ENCODE assay signal across 7 cellular contexts in the genomic region with DNA sequence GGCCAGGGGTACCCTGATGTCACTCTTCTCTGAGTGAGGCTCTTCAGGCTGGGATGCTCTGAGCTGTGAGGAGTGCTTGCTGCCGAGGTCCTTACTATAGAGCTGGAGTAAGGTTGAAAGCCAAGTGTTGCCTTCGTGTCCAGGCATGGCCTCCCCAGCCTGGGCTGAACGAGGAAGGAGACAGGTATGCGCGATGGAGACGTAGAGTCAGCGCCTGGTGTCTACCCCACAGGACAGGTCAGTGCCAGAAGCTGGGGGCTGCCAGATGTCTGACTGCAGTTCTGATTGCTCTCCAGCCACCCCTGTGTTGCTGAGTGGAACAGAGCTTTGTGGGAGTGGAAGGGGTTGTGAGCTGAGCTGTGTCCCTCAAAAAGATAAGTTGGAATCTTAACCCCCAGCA.
"Had no signal": no experiment of that assay in that cellular context is flagged by ENCODE, and none has a peak within 500 bp of the region (broad histone marks: within the 10 kb centered on the region; RNA-seq: fewer than 3 reads in every experiment).

No MANE protein-coding gene starts in this region.

- H2AFZ ChIP-seq: GM23338 had no signal

- H3K4me3 ChIP-seq: GM23338, HAP-1, K562 had no signal

- H3K9me3 ChIP-seq: HAP-1 had no signal

- DNase-seq: HFFc6, IMR-90, KG1 had no signal

- ATAC-seq: GM23338, HCT116, K562 had no signal

- H3K4me2 ChIP-seq: GM23338 had no signal

- H3K4me1 ChIP-seq: HAP-1 had no signal

- H3K36me3 ChIP-seq: HAP-1 had no signal
